Comparison of ENCODE assay signal across 8 cellular contexts in genomic region chr6:42453027-42453648, GRCh38. TPM values are rescaled to one million over a fixed set of nuclear protein-coding genes. Genes with fewer than 3 reads are reported as not detected.
DNase-seq lines count a peak whose midpoint lies in the region; ATAC-seq and TF ChIP-seq lines count a peak whose summit lies in the region.

No MANE protein-coding gene starts in this region.

- H3K4me1 Mint-ChIP-seq in T-cell = peaks cover 33 to 43% (median 35%) of the 10 kb centered on the region in 3 donors

- TF ChIP-seq RAD21 in HCT116 (IDR thresholded peaks at IDR 0.05; ENCODE audit: low read depth) = peak; percentile 38

- no peaks in the 10 kb centered on the region; the same call in none of the 2 replicates for H3K79me2 ChIP-seq in HCT116 (ENCODE audit: insufficient read depth, low read length)

- CTCF ChIA-PET in HCT116 (lab: Charles Lee) (interaction anchor here (1.5 kb wide), 1 partner anchor 95 kb away, joined by 6 read pairs; no protein-coding TSS in a partner anchor), T-cell (lab: Charles Lee) (interaction anchor here in 1 of 2 donors (0.6 to 0.9 kb wide), 2 partner anchors 9 to 78 kb away, joined by 3 to 4 read pairs; no protein-coding TSS in a partner anchor)

- intact Hi-C loops in HCT116 (cut with micrococcal nuclease) (loop anchor here (5.0 kb wide), 3 partner anchors 79 to 191 kb away; no protein-coding TSS in a partner anchor), right cardiac atrium (cut with DNase I) (loop anchor here in 2 of 4 donors (5.0 kb wide), 2 partner anchors 84 to 86 kb away; no protein-coding TSS in a partner anchor)

- H3K4me3 Mint-ChIP-seq in T-cell = peak overlapping the region; percentile 89 to 99 (median 93)

- peak overlapping the region; percentile 86 for H3K9ac ChIP-seq in HCT116 (ENCODE audit: low read length)

- peak; percentile 19 for TF ChIP-seq POLR2A in HCT116 (IDR thresholded peaks at IDR 0.05; ENCODE audit: borderline replicate concordance, extremely low read depth, insufficient read depth, insufficient read length)

- H3K4me1 ChIP-seq in HCT116 (ENCODE audit: control insufficient read depth in 1 of 2, insufficient read depth in 2 of 2, low read length in 2 of 2) = peaks cover 15 to 25% of the 10 kb centered on the region in 2 experiments
- H3K4me1 ChIP-seq in right cardiac atrium (ENCODE audit: control insufficient read depth, insufficient read depth, low read length) = no peaks in the 10 kb centered on the region

- H3K9me3 ChIP-seq in HCT116 (ENCODE audit: control insufficient read depth in 1 of 2, insufficient read depth in 1 of 2, low read depth in 1 of 2, low read length in 2 of 2) (no peaks in the 10 kb centered on the region), right cardiac atrium (ENCODE audit: control insufficient read depth, low read length) (no peaks in the 10 kb centered on the region)

- POLR2A ChIA-PET in HCT116 (lab: Charles Lee) = interaction anchor here (0.7 to 1.7 kb wide), 3 partner anchors 9 to 191 kb away, joined by 3 to 4 read pairs (median 3); no protein-coding TSS in a partner anchor
- POLR2A ChIA-PET in T-cell (lab: Charles Lee) = interaction anchor here in 1 of 2 donors (0.6 to 0.8 kb wide), 3 partner anchors 9 to 652 kb away, joined by 4 to 5 read pairs (median 4); no protein-coding TSS in a partner anchor

- RAD21 ChIA-PET in HCT116 (lab: Charles Lee; ENCODE audit: low non-redundant PET in 1 of 2, low total read pairs in 2 of 2, uncharacterized antibody in 2 of 2, unreplicated experiment in 2 of 2) = interaction anchor here in 1 of 2 experiments (0.7 kb wide), 1 partner anchor 78 kb away, joined by 6 read pairs; no protein-coding TSS in a partner anchor

- ATAC-seq in HCT116 (peak; percentile 88), T-cell (replicated peaks in 1 of 4) (peak; percentile 79 to 83 (median 80)), right cardiac atrium (peak; percentile 94 to 95), HG03457 (IDR thresholded peaks at IDR 0.05; ENCODE audit: unreplicated experiment) (no peak)

- H3K27ac ChIP-seq in HCT116 (ENCODE audit: low read depth, low read length) (peak overlapping the region; percentile 97), right cardiac atrium (ENCODE audit: low read length) (peak overlapping the region; percentile 69)

- H3K36me3 ChIP-seq in HCT116 (ENCODE audit: control insufficient read depth in 1 of 2, insufficient read depth in 2 of 2, low read length in 2 of 2) = no peaks in the 10 kb centered on the region

- BruUV-seq in HCT116 (replicated peaks; lab: Mats Ljungman, UMichigan) = no TSS peak

- H3K27me3 ChIP-seq in HCT116 (ENCODE audit: insufficient read depth, low read length) (no peaks in the 10 kb centered on the region), right cardiac atrium (ENCODE audit: control insufficient read depth, insufficient read depth) (no peaks in the 10 kb centered on the region)

- H3K4me2 ChIP-seq in HCT116 (ENCODE audit: low read length) = peak overlapping the region; percentile 99

- under 1% methylated on average over 57 of the region's 57 CpGs for WGBS in right cardiac atrium

- no peaks in the 10 kb centered on the region for H4K20me1 ChIP-seq in HCT116 (ENCODE audit: insufficient read depth)

- H2AFZ ChIP-seq in HCT116 (ENCODE audit: low read depth, low read length, poor library complexity, severe bottlenecking) = no peak overlapping the region

- TF ChIP-seq CTCF in HCT116 (IDR thresholded peaks at IDR 0.05 in 2 of 3, conservative IDR thresholded peaks at IDR 0.05 in 1 of 3; ENCODE audit: borderline replicate concordance in 1 of 3, insufficient read depth in 1 of 3, low read depth in 2 of 3, low read length in 2 of 3) = no peak

- H3K4me3 ChIP-seq in HCT116 (replicated peaks in 1 of 2; ENCODE audit: low read depth in 1 of 2, low read length in 2 of 2) (peak overlapping the region; percentile 80 to 89), right cardiac atrium (ENCODE audit: low read length) (peak overlapping the region; percentile 78)

- peak overlapping the region in 1 of 2 donors; percentile 34 for H3K27ac Mint-ChIP-seq in T-cell

- no peaks in the 10 kb centered on the region for H3K27me3 Mint-ChIP-seq in T-cell

- H3K36me3 Mint-ChIP-seq in T-cell = peaks cover 5% of the 10 kb centered on the region

- H3K9me3 Mint-ChIP-seq in T-cell = no peaks in the 10 kb centered on the region

- H3K9me2 ChIP-seq in HCT116 (ENCODE audit: insufficient read depth) = no peaks in the 10 kb centered on the region

- DNase-seq in EL = peak; percentile 93
- peak; percentile 69 for DNase-seq in HCT116 (ENCODE audit: low read depth, low spot score)
- peak; percentile 53 for DNase-seq in NCI-H1417 treated with DMSO at 0.1 percent for 48 hours (lab: John Stamatoyannopoulos, UW)
- DNase-seq in T-cell = peak; percentile 47 to 83 (median 68)
- peak in 55 of 58 donors; percentile 31 to 92 (median 70) for DNase-seq in anterior cingulate cortex (lab: John Stamatoyannopoulos, UW)
- DNase-seq in right cardiac atrium = peak; percentile 92 to 97 (median 96)
- peak; percentile 57 for DNase-seq in renal cortical epithelial cell (ENCODE audit: low read depth)

TF ChIP-seq in HCT116, 20 proteins besides CTCF, POLR2A, EP300 and RAD21 (continues in another document):
- TF ChIP-seq ELF1 (IDR thresholded peaks at IDR 0.05; ENCODE audit: borderline replicate concordance, low read depth) (no peak), YY1 (IDR thresholded peaks at IDR 0.05; ENCODE audit: extremely low read depth, insufficient replicate concordance, low read depth, low read length) (peak; percentile 75), EZH2 (IDR thresholded peaks at IDR 0.05) (no peak), TCF7L2 (IDR thresholded peaks at IDR 0.05; ENCODE audit: borderline replicate concordance, extremely low read depth, insufficient read depth, insufficient read length) (peak; percentile 72), ZNF274 (IDR thresholded peaks at IDR 0.05; ENCODE audit: low read depth, low read length) (no peak), CEBPB (IDR thresholded peaks at IDR 0.05; ENCODE audit: low read depth) (no peak), ZFX (IDR thresholded peaks at IDR 0.05) (no peak), FOSL1 (IDR thresholded peaks at IDR 0.05; ENCODE audit: low read depth) (no peak; the same call in 1 of the 2 replicates), REST (IDR thresholded peaks at IDR 0.05; ENCODE audit: low read depth) (no peak), ZBTB33 (IDR thresholded peaks at IDR 0.05; ENCODE audit: extremely low read depth, insufficient replicate concordance, low read length) (no peak), SRF (IDR thresholded peaks at IDR 0.05; ENCODE audit: low read depth) (no peak), SIN3A (IDR thresholded peaks at IDR 0.05; ENCODE audit: low read depth) (peak; percentile 33; the same call in 1 of the 2 replicates), SP1 (IDR thresholded peaks at IDR 0.05; ENCODE audit: low read depth) (peak; percentile 40; the same call in 1 of the 2 replicates), EGR1 (IDR thresholded peaks at IDR 0.05; ENCODE audit: low read depth) (peak; percentile 93), JUND (IDR thresholded peaks at IDR 0.05) (no peak), CBX3 (IDR thresholded peaks at IDR 0.05; ENCODE audit: low read depth) (peak; percentile 72; the same call in 1 of the 2 replicates)
- TF ChIP-seq, protein P1, sequence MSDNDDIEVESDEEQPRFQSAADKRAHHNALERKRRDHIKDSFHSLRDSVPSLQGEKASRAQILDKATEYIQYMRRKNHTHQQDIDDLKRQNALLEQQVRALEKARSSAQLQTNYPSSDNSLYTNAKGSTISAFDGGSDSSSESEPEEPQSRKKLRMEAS (IDR thresholded peaks at IDR 0.05) = peak; percentile 83

RNA-seq across cellular contexts. Expression of gene TRERF1, which starts 1.4 kb away (rescaled TPM):
- total RNA-seq in HCT116 (2021; ENCODE audit: unreplicated experiment) (12.4 TPM), T-cell (10 to 100 TPM; 20.5 to 52.2 (median 25.6) TPM), right cardiac atrium (1 to 10 TPM; 2.1 to 3.1 (median 2.5) TPM), renal cortical epithelial cell (0.35 and 1.3 TPM in 2 replicates)
- polyA plus RNA-seq in HCT116 (2012) = 5.7 and 7.1 TPM in 2 replicates
- polyA plus RNA-seq in right cardiac atrium = 1.2 TPM
